22 cellular contexts compared by ENCODE assay signal in the genomic region with DNA sequence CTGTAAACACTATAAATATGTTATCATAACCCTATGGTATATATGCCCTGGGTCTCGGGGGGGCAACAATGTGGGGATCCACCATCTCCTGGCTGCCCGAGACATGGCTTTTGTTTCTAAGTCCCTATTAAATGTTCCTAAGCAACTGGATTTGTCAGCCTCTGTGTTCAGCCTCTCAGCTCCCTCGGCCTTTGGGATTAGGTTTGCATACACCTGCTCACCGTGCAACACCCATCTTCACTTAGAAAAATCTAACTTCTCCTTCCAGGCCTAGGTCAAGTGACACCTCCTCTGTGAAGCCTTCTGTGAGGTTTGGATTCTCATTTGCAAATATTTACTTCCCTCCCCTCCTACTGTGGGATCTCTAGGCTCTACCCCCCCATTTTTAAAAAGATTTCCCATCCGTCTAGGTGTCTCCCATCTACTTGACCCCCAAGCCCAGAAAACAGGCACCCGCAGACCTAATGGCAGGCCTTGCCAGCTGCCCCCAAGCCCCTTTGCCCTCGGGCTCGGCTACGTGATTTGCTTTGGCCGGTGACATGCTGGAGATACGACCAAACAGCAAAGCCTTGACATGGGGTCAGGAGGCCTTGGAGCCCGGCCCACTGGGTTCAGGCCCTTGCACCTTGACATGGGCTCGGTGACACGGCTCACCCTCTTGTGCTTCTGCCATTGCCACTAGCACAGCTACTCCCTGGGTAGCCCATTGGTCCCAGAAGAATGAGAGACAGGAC.
DNase-seq lines count a peak whose midpoint lies in the region; ATAC-seq, FAIRE-seq and TF ChIP-seq lines count a peak whose summit lies in the region.
"Had no signal": no experiment of that assay in that cellular context is flagged by ENCODE, and none has a peak within 500 bp of the region (broad histone marks: within the 10 kb centered on the region; RNA-seq: fewer than 3 reads in every experiment).

No MANE protein-coding gene starts in this region.

- WGBS in gastroesophageal sphincter (ENCODE audit: low coverage in 1 of 2), 2 donors = 90 to 91% methylated on average over 2 to 6 of the region's 14 CpGs

- H3K4me3 ChIP-seq in WERI-Rb-1 (ENCODE audit: low read depth, low read length) (no peak overlapping the region), kidney (ENCODE audit: low read length in 2 of 2) (no peak overlapping the region), gastroesophageal sphincter (no peak overlapping the region)
- H3K4me3 ChIP-seq: coronary artery, heart left ventricle, left lung, SJCRH30, thyroid gland had no signal

- H3K4me1 ChIP-seq in kidney (ENCODE audit: control insufficient read depth in 1 of 2, insufficient read depth in 1 of 2, low read depth in 1 of 2, low read length in 2 of 2) (peaks cover 3 to 5% of the 10 kb centered on the region in 2 donors), gastroesophageal sphincter (peaks cover 0 to 22% (median 3%) of the 10 kb centered on the region in 3 donors)
- H3K4me1 ChIP-seq: SJCRH30 had no signal

- FAIRE-seq in kidney (lab: Jason Lieb, UNC) = no peak
- FAIRE-seq: G401.6, GM18507, RCC 7860 had no signal

- H3K4me1 Mint-ChIP-seq in activated naive CD8-positive, alpha-beta T cell treated with anti-CD3 and anti-CD28 coated beads, Interleukin-2, amount 10 ng/mL, durations not matched to agents 7 days and 5 days = peaks cover 48% of the 10 kb centered on the region
- peaks cover 42% of the 10 kb centered on the region for H3K4me1 Mint-ChIP-seq in activated naive CD8-positive, alpha-beta T cell treated with anti-CD3 and anti-CD28 coated beads, Interleukin-2, amount 50 U/mL, for 24 hours

- H3K9me3 ChIP-seq in WERI-Rb-1 (ENCODE audit: severe bottlenecking) (no peaks in the 10 kb centered on the region), kidney (ENCODE audit: control insufficient read depth in 1 of 2, low read length in 2 of 2) (no peaks in the 10 kb centered on the region), gastroesophageal sphincter (no peaks in the 10 kb centered on the region)
- H3K9me3 ChIP-seq: heart left ventricle, left lung, SJCRH30, thyroid gland had no signal

- TF ChIP-seq POLR2A in gastroesophageal sphincter (IDR thresholded peaks at IDR 0.05) = no peak

- POLR2A ChIA-PET in activated naive CD8-positive, alpha-beta T cell treated with anti-CD3 and anti-CD28 coated beads, Interleukin-2, amount 10 ng/mL, durations not matched to agents 7 days and 5 days (lab: Charles Lee) = interaction anchor here (1.1 to 2.1 kb wide), 2 partner anchors 15 to 35 kb away, joined by 3 to 10 read pairs; no protein-coding TSS in a partner anchor

- TF ChIP-seq CTCF in WERI-Rb-1 (IDR thresholded peaks at IDR 0.05; ENCODE audit: low read depth, low read length) (no peak), kidney (IDR thresholded peaks at IDR 0.05; ENCODE audit: borderline replicate concordance, extremely low read depth, insufficient read depth) (no peak), gastroesophageal sphincter (IDR thresholded peaks at IDR 0.05) (no peak)

- H3K27ac ChIP-seq in WERI-Rb-1 (no peak overlapping the region), kidney (ENCODE audit: low read depth in 2 of 2, low read length in 2 of 2) (no peak overlapping the region), gastroesophageal sphincter (no peak overlapping the region)
- H3K27ac ChIP-seq: SJCRH30, thyroid gland, VCaP had no signal

- no peaks in the 10 kb centered on the region for H3K9me3 Mint-ChIP-seq in activated naive CD8-positive, alpha-beta T cell treated with anti-CD3 and anti-CD28 coated beads, Interleukin-2, amount 10 ng/mL, durations not matched to agents 7 days and 5 days
- H3K9me3 Mint-ChIP-seq in activated naive CD8-positive, alpha-beta T cell treated with anti-CD3 and anti-CD28 coated beads, Interleukin-2, amount 50 U/mL, for 24 hours = no peaks in the 10 kb centered on the region
- H3K9me3 Mint-ChIP-seq: activated T-cell treated with anti-CD3 and anti-CD28 coated beads, Interleukin-2, amount 50 U/mL, for 4 hours had no signal

- no peaks in the 10 kb centered on the region for H3K36me3 ChIP-seq in WERI-Rb-1
- H3K36me3 ChIP-seq in kidney (ENCODE audit: control insufficient read depth in 1 of 2, insufficient read depth in 2 of 2, low read length in 2 of 2) = no peaks in the 10 kb centered on the region
- no peaks in the 10 kb centered on the region for H3K36me3 ChIP-seq in gastroesophageal sphincter
- H3K36me3 ChIP-seq: heart left ventricle, left lung, SJCRH30, thyroid gland had no signal

- no peaks in the 10 kb centered on the region for H3K27me3 Mint-ChIP-seq in activated naive CD8-positive, alpha-beta T cell treated with anti-CD3 and anti-CD28 coated beads, Interleukin-2, amount 10 ng/mL, durations not matched to agents 7 days and 5 days
- H3K27me3 Mint-ChIP-seq in activated naive CD8-positive, alpha-beta T cell treated with anti-CD3 and anti-CD28 coated beads, Interleukin-2, amount 50 U/mL, for 24 hours = peaks cover 8% of the 10 kb centered on the region

- ATAC-seq in activated naive CD8-positive, alpha-beta T cell treated with anti-CD3 and anti-CD28 coated beads, Interleukin-2, amount 10 ng/mL, durations not matched to agents 7 days and 5 days (ENCODE audit: low read depth) = no peak
- ATAC-seq in activated naive CD8-positive, alpha-beta T cell treated with anti-CD3 and anti-CD28 coated beads, Interleukin-2, amount 50 U/mL, for 24 hours = no peak
- no peak for ATAC-seq in sciatic nerve
- no peak for ATAC-seq in gastroesophageal sphincter
- ATAC-seq in HG03159 (IDR thresholded peaks at IDR 0.05; ENCODE audit: unreplicated experiment) = no peak
- ATAC-seq: activated T-cell treated with anti-CD3 and anti-CD28 coated beads, Interleukin-2, amount 50 U/mL, for 4 hours; heart left ventricle; left lung; stimulated activated naive CD8-positive, alpha-beta T cell treated with anti-CD3 and anti-CD28 coated beads, Interleukin-15, Interleukin-2, amounts not matched to agents 100 U/mL and 50 U/mL, for 24 hours; T-helper 17 cell had no signal

- no peak overlapping the region for H3K9ac ChIP-seq in kidney (ENCODE audit: low read length in 2 of 2)

- peak; percentile 34 for DNase-seq in activated naive CD8-positive, alpha-beta T cell treated with anti-CD3 and anti-CD28 coated beads, Interleukin-2, amount 10 ng/mL, durations not matched to agents 7 days and 5 days
- DNase-seq in activated naive CD8-positive, alpha-beta T cell treated with anti-CD3 and anti-CD28 coated beads, Interleukin-2, amount 50 U/mL, for 24 hours = no peak
- DNase-seq in WERI-Rb-1 = peak; percentile 49
- peak; percentile 66 for DNase-seq in kidney
- peak; percentile 58 for DNase-seq in sciatic nerve (ENCODE audit: low spot score)
- no peak for DNase-seq in occipital lobe (lab: John Stamatoyannopoulos, UW)
- DNase-seq: activated T-cell treated with anti-CD3 and anti-CD28 coated beads, Interleukin-2, amount 50 U/mL, for 4 hours; DMS 273 treated with DMSO at 0.1 percent for 48 hours; heart left ventricle; SJCRH30; stimulated activated CD4-positive, alpha-beta T cell treated with anti-CD3 and anti-CD28 coated beads, Interleukin-4, amount 100 ng/mL, for 24 hours; stimulated activated naive CD8-positive, alpha-beta T cell treated with anti-CD3 and anti-CD28 coated beads, Interleukin-15, Interleukin-2, amounts not matched to agents 100 U/mL and 50 U/mL, for 24 hours; T-helper 17 cell; thyroid gland had no signal

- H3K27me3 ChIP-seq in WERI-Rb-1 (ENCODE audit: insufficient read depth, low read depth, severe bottlenecking) (no peaks in the 10 kb centered on the region), gastroesophageal sphincter (peaks cover 13% of the 10 kb centered on the region)
- H3K27me3 ChIP-seq: heart left ventricle, left lung, SJCRH30, thyroid gland had no signal

- no peak for TF ChIP-seq EP300 in gastroesophageal sphincter (IDR thresholded peaks at IDR 0.05)

- H3K4me3 Mint-ChIP-seq in activated naive CD8-positive, alpha-beta T cell treated with anti-CD3 and anti-CD28 coated beads, Interleukin-2, amount 10 ng/mL, durations not matched to agents 7 days and 5 days = no peak overlapping the region
- H3K4me3 Mint-ChIP-seq in activated naive CD8-positive, alpha-beta T cell treated with anti-CD3 and anti-CD28 coated beads, Interleukin-2, amount 50 U/mL, for 24 hours = no peak overlapping the region
- H3K4me3 Mint-ChIP-seq: activated T-cell treated with anti-CD3 and anti-CD28 coated beads, Interleukin-2, amount 50 U/mL, for 4 hours; T-helper 17 cell had no signal

- intact Hi-C loops in kidney (cut with DNase I) = no loop called here
- intact Hi-C loops in sciatic nerve (cut with DNase I) = no loop called here

- H3K27ac Mint-ChIP-seq in activated naive CD8-positive, alpha-beta T cell treated with anti-CD3 and anti-CD28 coated beads, Interleukin-2, amount 10 ng/mL, durations not matched to agents 7 days and 5 days = peak overlapping the region; percentile 90
- H3K27ac Mint-ChIP-seq in activated naive CD8-positive, alpha-beta T cell treated with anti-CD3 and anti-CD28 coated beads, Interleukin-2, amount 50 U/mL, for 24 hours = no peak overlapping the region
- H3K27ac Mint-ChIP-seq: T-helper 17 cell had no signal

- peaks cover 2% of the 10 kb centered on the region for H3K36me3 Mint-ChIP-seq in activated naive CD8-positive, alpha-beta T cell treated with anti-CD3 and anti-CD28 coated beads, Interleukin-2, amount 10 ng/mL, durations not matched to agents 7 days and 5 days
- no peaks in the 10 kb centered on the region for H3K36me3 Mint-ChIP-seq in activated naive CD8-positive, alpha-beta T cell treated with anti-CD3 and anti-CD28 coated beads, Interleukin-2, amount 50 U/mL, for 24 hours (ENCODE audit: low read depth)

Comparison
In these comparisons a context has a peak if more than half of its experiments do, and no peak if none do; other contexts are left out.
1. DNase-seq: peak in activated naive CD8-positive, alpha-beta T cell treated with anti-CD3 and anti-CD28 coated beads, Interleukin-2, amount 10 ng/mL, durations not matched to agents 7 days and 5 days (single experiment), WERI-Rb-1 (single experiment), kidney (single experiment) and sciatic nerve (single experiment); none in activated naive CD8-positive, alpha-beta T cell treated with anti-CD3 and anti-CD28 coated beads, Interleukin-2, amount 50 U/mL, for 24 hours (single experiment) and occipital lobe (single experiment).